In genomic region chr2:224042191-224042696, GRCh38 we compare ENCODE assay signal across 18 cellular contexts. TPM values are rescaled to one million over a fixed set of nuclear protein-coding genes. Genes with fewer than 3 reads are reported as not detected.
DNase-seq lines count a peak whose midpoint lies in the region; ATAC-seq, FAIRE-seq and TF ChIP-seq lines count a peak whose summit lies in the region.
"Had no signal": no experiment of that assay in that cellular context is flagged by ENCODE, and none has a peak within 500 bp of the region (broad histone marks: within the 10 kb centered on the region; RNA-seq: fewer than 3 reads in every experiment).

No MANE protein-coding gene starts in this region.

- DNase-seq in left ventricle myocardium inferior (no peak), heart left ventricle (no peak), astrocyte (ENCODE audit: low read depth) (peak; percentile 34), hippocampal formation (lab: John Stamatoyannopoulos, UW) (peak; percentile 31 to 56), NCI-H510A (lab: John Stamatoyannopoulos, UW) (no peak), NCI-H526 treated with DMSO at 0.1 percent for 48 hours (lab: John Stamatoyannopoulos, UW) (no peak), GDM1 (lab: John Stamatoyannopoulos, UW) (no peak)
- DNase-seq: activated CD4-positive, alpha-beta T cell treated with anti-CD3 and anti-CD28 coated beads, Interleukin-2, amount 10 ng/mL, durations not matched to agents 24 days and 14 days; activated T-cell treated with anti-CD3 and anti-CD28 coated beads, Interleukin-2, amount 50 U/mL, for 48 hours; HCEC 1CT; mammary epithelial cell; NCI-H2171 treated with DMSO at 0.1 percent for 48 hours; PC-9; T-helper 2 cell had no signal

- H3K9me3 ChIP-seq in left ventricle myocardium inferior (replicated peaks), result no peaks in the 10 kb centered on the region
- H3K9me3 ChIP-seq in heart left ventricle, result no peaks in the 10 kb centered on the region
- H3K9me3 ChIP-seq in astrocyte (ENCODE audit: insufficient read depth, low read depth, low read length), result no peaks in the 10 kb centered on the region
- H3K9me3 ChIP-seq: ascending aorta, thoracic aorta had no signal

- H3K4me3 ChIP-seq in left ventricle myocardium inferior (no peak overlapping the region), heart left ventricle (no peak overlapping the region), astrocyte (ENCODE audit: insufficient read depth, low read depth, low read length) (no peak overlapping the region)
- H3K4me3 ChIP-seq: ascending aorta, PC-9, thoracic aorta had no signal

- H3K36me3 ChIP-seq in left ventricle myocardium inferior (no peaks in the 10 kb centered on the region), heart left ventricle (no peaks in the 10 kb centered on the region), astrocyte (ENCODE audit: insufficient read depth, low read length) (no peaks in the 10 kb centered on the region)
- H3K36me3 ChIP-seq: ascending aorta, thoracic aorta had no signal

- peaks cover 6% of the 10 kb centered on the region for H3K9me3 Mint-ChIP-seq in astrocyte (ENCODE audit: unreplicated experiment)

- peaks cover 3% of the 10 kb centered on the region for H3K4me1 Mint-ChIP-seq in astrocyte (ENCODE audit: low read depth, unreplicated experiment)

- H3K36me3 Mint-ChIP-seq in astrocyte (ENCODE audit: low read depth, unreplicated experiment), result no peaks in the 10 kb centered on the region

- peaks cover 6% of the 10 kb centered on the region for H3K27me3 Mint-ChIP-seq in astrocyte (ENCODE audit: low read depth, unreplicated experiment)

- no peak for TF ChIP-seq CTCF in left ventricle myocardium inferior (IDR thresholded peaks at IDR 0.05; ENCODE audit: borderline replicate concordance)
- no peak for TF ChIP-seq CTCF in heart left ventricle (IDR thresholded peaks at IDR 0.05)
- no peak for TF ChIP-seq CTCF in astrocyte (IDR thresholded peaks at IDR 0.05; ENCODE audit: insufficient read depth, low read depth, low read length)

- no peak for FAIRE-seq in astrocyte (lab: Jason Lieb, UNC)

- no peak for ATAC-seq in heart left ventricle
- ATAC-seq in HG02588 (IDR thresholded peaks at IDR 0.05; ENCODE audit: unreplicated experiment), result no peak

- 38 to 49% (median 41%) methylated on average over 6 of the region's 6 CpGs for WGBS in heart left ventricle, 4 donors

- no peak overlapping the region for H2AFZ ChIP-seq in astrocyte (ENCODE audit: low read depth, low read length)
- H2AFZ ChIP-seq: PC-9 had no signal

- TF ChIP-seq POLR2A in heart left ventricle (IDR thresholded peaks at IDR 0.05), result no peak

- peaks cover 11% of the 10 kb centered on the region for H4K20me1 ChIP-seq in astrocyte (ENCODE audit: insufficient read depth, low read length)

- no peak overlapping the region for H3K4me2 ChIP-seq in astrocyte (ENCODE audit: low read length)
- H3K4me2 ChIP-seq: PC-9 had no signal

- H3K27ac Mint-ChIP-seq in astrocyte (ENCODE audit: unreplicated experiment), result no peak overlapping the region
- H3K27ac Mint-ChIP-seq: activated CD4-positive, alpha-beta T cell treated with anti-CD3 and anti-CD28 coated beads, Interleukin-2, amount 10 ng/mL, durations not matched to agents 24 days and 14 days had no signal

- H3K27me3 ChIP-seq in left ventricle myocardium inferior (ENCODE audit: low read depth) (peaks cover 80% of the 10 kb centered on the region), heart left ventricle (peaks cover 0 to 41% (median 12%) of the 10 kb centered on the region in 9 donors), astrocyte (ENCODE audit: insufficient read depth, low read length) (no peaks in the 10 kb centered on the region)
- H3K27me3 ChIP-seq: ascending aorta had no signal

- no peak overlapping the region for H3K4me3 Mint-ChIP-seq in astrocyte (ENCODE audit: unreplicated experiment)
- H3K4me3 Mint-ChIP-seq: activated CD4-positive, alpha-beta T cell treated with anti-CD3 and anti-CD28 coated beads, Interleukin-2, amount 10 ng/mL, durations not matched to agents 24 days and 14 days had no signal

- H3K27ac ChIP-seq in left ventricle myocardium inferior (replicated peaks) (peak overlapping the region; percentile 49), heart left ventricle (peak overlapping the region in 4 of 12 donors; percentile 13 to 34 (median 22)), astrocyte (ENCODE audit: low read depth, low read length) (no peak overlapping the region)
- H3K27ac ChIP-seq: ascending aorta, HL-60, PC-9, thoracic aorta had no signal

- H3K4me1 ChIP-seq in left ventricle myocardium inferior (peaks cover 42% of the 10 kb centered on the region), heart left ventricle (peaks cover 0 to 28% (median 7%) of the 10 kb centered on the region in 12 donors), astrocyte (ENCODE audit: insufficient read depth, low read length) (peaks cover 9% of the 10 kb centered on the region)

- peaks cover 9% of the 10 kb centered on the region for H3K79me2 ChIP-seq in astrocyte (ENCODE audit: insufficient read depth, low read length)

- no peak overlapping the region for H3K9ac ChIP-seq in astrocyte (ENCODE audit: low read length)

- intact Hi-C loops in left ventricle myocardium inferior (cut with micrococcal nuclease), result no loop called here
- intact Hi-C loops in heart left ventricle (cut with DNase I), result loop anchor here in 4 of 10 donors (5.0 kb wide), 2 partner anchors 105 to 240 kb away; no protein-coding TSS in a partner anchor

RNA-seq across cellular contexts. Expression of gene SERPINE2, which starts 3.2 kb away (rescaled TPM):
- total RNA-seq in left ventricle myocardium inferior, result 9.8 TPM
- 10 to 100 TPM; 10.7 to 61.7 (median 22.1) TPM for total RNA-seq in heart left ventricle
- polyA plus RNA-seq in heart left ventricle, result 10 to 100 TPM in 1 of 2 donors, 1 to 10 TPM in 1; 9.3 to 28.3 TPM
- 375 and 389 TPM in 2 replicates for total RNA-seq in astrocyte

Comparison
In these comparisons a context has a peak if more than half of its experiments do, and no peak if none do; other contexts are left out.
1. DNase-seq: peak in astrocyte (single experiment) and hippocampal formation (2 of 2); none in left ventricle myocardium inferior (single experiment), heart left ventricle (0 of 5), NCI-H510A (single experiment), NCI-H526 treated with DMSO at 0.1 percent for 48 hours (single experiment) and GDM1 (single experiment).